16 cellular contexts compared by ENCODE assay signal in genomic region chr22:46963672-46964545, GRCh38.
DNase-seq lines count a peak whose midpoint lies in the region; ATAC-seq and TF ChIP-seq lines count a peak whose summit lies in the region.
"Had no signal": no experiment of that assay in that cellular context is flagged by ENCODE, and none has a peak within 500 bp of the region (broad histone marks: within the 10 kb centered on the region; RNA-seq: fewer than 3 reads in every experiment).

No MANE protein-coding gene starts in this region.

- H3K27me3 ChIP-seq in SJCRH30 (no peaks in the 10 kb centered on the region), ovary (no peaks in the 10 kb centered on the region)
- H3K27me3 ChIP-seq: BLaER1 treated with 17β-estradiol and CSF1 and Interleukin-3, amounts not matched to agents 10 nM and 100 nM had no signal

- TF ChIP-seq CTCF in ovary (IDR thresholded peaks at IDR 0.05), result no peak

- H3K36me3 ChIP-seq in SJCRH30 (no peaks in the 10 kb centered on the region), ovary (no peaks in the 10 kb centered on the region)
- H3K36me3 ChIP-seq: lower lobe of right lung had no signal

- H3K4me3 ChIP-seq in SJCRH30 (no peak overlapping the region), ovary (no peak overlapping the region)
- H3K4me3 ChIP-seq: BLaER1 treated with 17β-estradiol and CSF1 and Interleukin-3, amounts not matched to agents 10 nM and 100 nM; lower lobe of right lung had no signal

- intact Hi-C loops in left colon (cut with DNase I, micrococcal nuclease) (no loop called here), ovary (cut with DNase I) (no loop called here)

- CTCF ChIA-PET in activated CD8-positive, alpha-beta memory T cell treated with anti-CD3 and anti-CD28 coated beads, Interleukin-2, amount 10 ng/mL, durations not matched to agents 7 days and 5 days (lab: Charles Lee), result no interaction called here

- peak; percentile 40 for DNase-seq in activated CD8-positive, alpha-beta memory T cell treated with anti-CD3 and anti-CD28 coated beads, Interleukin-2, amount 50 U/mL, for 48 hours
- no peak for DNase-seq in activated CD8-positive, alpha-beta memory T cell treated with anti-CD3 and anti-CD28 coated beads, Interleukin-2, amount 10 ng/mL, durations not matched to agents 7 days and 5 days
- peak; percentile 86 for DNase-seq in NCI-H345 (lab: John Stamatoyannopoulos, UW)
- no peak for DNase-seq in left colon
- DNase-seq in SJCRH30, result no peak
- no peak for DNase-seq in ovary
- DNase-seq: 8988T; activated B cell treated with CpG ODN at 0.5 μM for 24 hours; activated gamma-delta T cell; foreskin melanocyte; lower lobe of right lung; naive thymus-derived CD4-positive, alpha-beta T cell; T-helper 1 cell had no signal

- no peaks in the 10 kb centered on the region for H3K4me1 ChIP-seq in SJCRH30
- no peaks in the 10 kb centered on the region for H3K4me1 ChIP-seq in ovary (ENCODE audit: insufficient read depth)
- H3K4me1 ChIP-seq: lower lobe of right lung had no signal

- peaks cover 6% of the 10 kb centered on the region for H3K4me1 Mint-ChIP-seq in activated CD8-positive, alpha-beta memory T cell treated with anti-CD3 and anti-CD28 coated beads, Interleukin-2, amount 10 ng/mL, durations not matched to agents 7 days and 5 days

- 93 to 96% (median 94%) methylated on average over 15 to 16 of the region's 16 CpGs for WGBS in ovary, 3 donors

- H3K36me3 Mint-ChIP-seq in activated CD8-positive, alpha-beta memory T cell treated with anti-CD3 and anti-CD28 coated beads, Interleukin-2, amount 10 ng/mL, durations not matched to agents 7 days and 5 days, result no peaks in the 10 kb centered on the region

- H3K27me3 Mint-ChIP-seq in activated CD8-positive, alpha-beta memory T cell treated with anti-CD3 and anti-CD28 coated beads, Interleukin-2, amount 10 ng/mL, durations not matched to agents 7 days and 5 days, result no peaks in the 10 kb centered on the region
- H3K27me3 Mint-ChIP-seq: activated B cell treated with CpG ODN at 0.5 μM for 24 hours; naive thymus-derived CD4-positive, alpha-beta T cell had no signal

- H3K27ac Mint-ChIP-seq in activated CD8-positive, alpha-beta memory T cell treated with anti-CD3 and anti-CD28 coated beads, Interleukin-2, amount 10 ng/mL, durations not matched to agents 7 days and 5 days, result no peak overlapping the region
- H3K27ac Mint-ChIP-seq: activated B cell treated with CpG ODN at 0.5 μM for 24 hours had no signal

- no peaks in the 10 kb centered on the region for H3K9me3 Mint-ChIP-seq in activated CD8-positive, alpha-beta memory T cell treated with anti-CD3 and anti-CD28 coated beads, Interleukin-2, amount 10 ng/mL, durations not matched to agents 7 days and 5 days (ENCODE audit: low read depth)
- H3K9me3 Mint-ChIP-seq: activated B cell treated with CpG ODN at 0.5 μM for 24 hours had no signal

- no peak for ATAC-seq in activated CD8-positive, alpha-beta memory T cell treated with anti-CD3 and anti-CD28 coated beads, Interleukin-2, amount 10 ng/mL, durations not matched to agents 7 days and 5 days
- ATAC-seq in left colon, result peak; percentile 61
- ATAC-seq in GM19452 (IDR thresholded peaks at IDR 0.05; ENCODE audit: unreplicated experiment), result no peak
- no peak for ATAC-seq in GM18907 (IDR thresholded peaks at IDR 0.05; ENCODE audit: unreplicated experiment)
- ATAC-seq: naive thymus-derived CD4-positive, alpha-beta T cell had no signal

- H3K27ac ChIP-seq in SJCRH30 (no peak overlapping the region), ovary (no peak overlapping the region)
- H3K27ac ChIP-seq: BLaER1 treated with 17β-estradiol and CSF1 and Interleukin-3, amounts not matched to agents 10 nM and 100 nM; lower lobe of right lung had no signal

- H3K4me3 Mint-ChIP-seq in activated CD8-positive, alpha-beta memory T cell treated with anti-CD3 and anti-CD28 coated beads, Interleukin-2, amount 10 ng/mL, durations not matched to agents 7 days and 5 days, result no peak overlapping the region
- H3K4me3 Mint-ChIP-seq: activated B cell treated with CpG ODN at 0.5 μM for 24 hours; naive thymus-derived CD4-positive, alpha-beta T cell had no signal

- H3K9me3 ChIP-seq in SJCRH30 (replicated peaks) (no peaks in the 10 kb centered on the region), ovary (no peaks in the 10 kb centered on the region)
- H3K9me3 ChIP-seq: BLaER1 treated with 17β-estradiol and CSF1 and Interleukin-3, amounts not matched to agents 10 nM and 100 nM; lower lobe of right lung had no signal

- TF ChIP-seq POLR2A in ovary (IDR thresholded peaks at IDR 0.05), result no peak

- no peak for TF ChIP-seq EP300 in ovary (IDR thresholded peaks at IDR 0.05)

Comparison
In these comparisons a context has a peak if more than half of its experiments do, and no peak if none do; other contexts are left out.
1. DNase-seq: peak in activated CD8-positive, alpha-beta memory T cell treated with anti-CD3 and anti-CD28 coated beads, Interleukin-2, amount 50 U/mL, for 48 hours (single experiment) and NCI-H345 (single experiment); none in activated CD8-positive, alpha-beta memory T cell treated with anti-CD3 and anti-CD28 coated beads, Interleukin-2, amount 10 ng/mL, durations not matched to agents 7 days and 5 days (single experiment), left colon (0 of 2), SJCRH30 (0 of 2) and ovary (0 of 5).